Comparison of ENCODE assay signal across 19 cellular contexts in the genomic region with DNA sequence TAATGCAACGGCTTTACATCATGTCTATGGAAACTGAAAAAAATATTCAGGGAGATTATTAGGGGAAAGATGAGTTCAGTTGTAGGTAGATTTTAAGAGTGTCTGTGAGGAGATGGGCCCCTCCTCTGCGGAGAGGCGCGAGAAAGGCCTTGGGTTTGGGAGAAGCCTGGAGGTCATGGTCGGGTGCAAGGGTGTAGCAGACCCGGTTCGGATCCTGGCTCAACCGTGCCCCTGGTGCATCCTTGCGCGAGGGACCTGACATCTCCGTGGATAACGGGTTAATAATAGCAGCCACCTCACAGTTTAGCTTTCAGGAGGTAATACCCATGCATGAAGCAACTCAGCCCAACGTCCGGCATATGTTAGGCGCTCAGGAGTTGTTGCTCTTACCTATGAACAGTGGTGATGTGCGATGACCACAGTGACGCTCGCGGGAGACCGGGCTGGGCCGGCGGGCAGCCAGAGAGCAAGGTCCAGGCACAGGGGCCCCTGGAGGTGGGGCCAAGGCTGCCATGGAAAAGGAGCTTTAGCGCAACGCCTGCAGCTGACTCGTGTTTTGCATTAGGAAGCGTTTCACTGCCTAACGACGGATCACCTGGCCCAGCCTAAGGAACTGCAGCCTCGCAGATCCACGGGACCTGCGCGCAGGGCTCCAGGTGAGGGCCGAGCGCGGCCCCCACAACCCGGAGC.
A peak's percentile ranks its signal among the peaks of the same experiment; 100 is the strongest.
DNase-seq lines count a peak whose midpoint lies in the region; ATAC-seq and TF ChIP-seq lines count a peak whose summit lies in the region.
"Had no signal": no experiment of that assay in that cellular context is flagged by ENCODE, and none has a peak within 500 bp of the region (broad histone marks: within the 10 kb centered on the region; RNA-seq: fewer than 3 reads in every experiment).

No MANE protein-coding gene starts in this region.

- TF ChIP-seq CTCF in transverse colon (IDR thresholded peaks at IDR 0.05): no peak

- peak; percentile 5 for DNase-seq in activated gamma-delta T cell (lab: John Stamatoyannopoulos, UW)
- no peak for DNase-seq in activated gamma-delta T cell treated with Interleukin-2 at 50 U/mL for 16 hours
- DNase-seq in HuH-7.5 (ENCODE audit: low spot score): peak; percentile 28
- no peak for DNase-seq in neuronal stem cell (ENCODE audit: low spot score)
- DNase-seq in transverse colon: no peak
- DNase-seq in SW 1271 (lab: John Stamatoyannopoulos, UW): no peak
- DNase-seq: AML-193; CD4-positive, alpha-beta T cell; DMS153; DMS79; GDM1; GOT3; H9; IMR-90 had no signal

- no peak overlapping the region for H4K91ac ChIP-seq in neuronal stem cell (ENCODE audit: low read depth, low read length, poor library complexity)

- in situ Hi-C loops in transverse colon (cut with MboI; ENCODE audit: low pct_ligation_motif_present in 1 of 4, low pct_unique_long_range_greater_than_20kb in 1 of 4, low sequenced_read_pairs in 3 of 4): no loop called here

- H3K14ac ChIP-seq in neuronal stem cell (ENCODE audit: low read length): no peak overlapping the region

- no peaks in the 10 kb centered on the region for H3K4me1 ChIP-seq in neuronal stem cell (ENCODE audit: control insufficient read depth in 2 of 2, insufficient read depth in 1 of 2, low read depth in 1 of 2, low read length in 2 of 2)
- peaks cover 0 to 20% (median 4%) of the 10 kb centered on the region in 4 donors for H3K4me1 ChIP-seq in transverse colon
- H3K4me1 ChIP-seq: A549 had no signal

- no peak overlapping the region for H3K9ac ChIP-seq in neuronal stem cell (ENCODE audit: low read depth, low read length, poor library complexity)

- H3K4ac ChIP-seq in neuronal stem cell (ENCODE audit: low read length): no peak overlapping the region

- H3K36me3 ChIP-seq in neuronal stem cell (replicated peaks in 1 of 2; ENCODE audit: control insufficient read depth in 2 of 2, insufficient read depth in 2 of 2, low read length in 2 of 2): no peaks in the 10 kb centered on the region
- no peaks in the 10 kb centered on the region for H3K36me3 ChIP-seq in transverse colon

- H3K27ac ChIP-seq in neuronal stem cell (replicated peaks; ENCODE audit: low read length): no peak overlapping the region
- no peak overlapping the region for H3K27ac ChIP-seq in transverse colon
- H3K27ac ChIP-seq: 22Rv1, A549, C4-2B had no signal

- no peak overlapping the region for H4K8ac ChIP-seq in neuronal stem cell (ENCODE audit: low read depth, low read length)

- H3K23ac ChIP-seq in neuronal stem cell (ENCODE audit: low read depth, low read length, poor library complexity): no peak overlapping the region

- H2AFZ ChIP-seq in neuronal stem cell (ENCODE audit: low read length): no peak overlapping the region

- intact Hi-C loops in transverse colon (cut with DNase I; ENCODE audit: low total_unique reads): no loop called here

- no peak overlapping the region for H2BK5ac ChIP-seq in neuronal stem cell (ENCODE audit: low read length)

- no peak overlapping the region for H3K18ac ChIP-seq in neuronal stem cell (ENCODE audit: low read length)

- no peaks in the 10 kb centered on the region for H3K79me1 ChIP-seq in neuronal stem cell (ENCODE audit: low read depth, low read length)

- H3K4me2 ChIP-seq in neuronal stem cell (ENCODE audit: insufficient read depth, low read length, poor library complexity, severe bottlenecking): no peak overlapping the region
- H3K4me2 ChIP-seq: A549 had no signal

- TF ChIP-seq EP300 in transverse colon (IDR thresholded peaks at IDR 0.05; ENCODE audit: low read depth): no peak

- WGBS in neuronal stem cell (ENCODE audit: extremely low coverage in 2 of 2, insufficient read length in 2 of 2, insufficient replicate concordance in 1 of 2), 2 donors: no CpG with 5 or more reads among the region's 36 CpGs
- WGBS in transverse colon (ENCODE audit: low coverage in 1 of 2), 2 donors: 93 to 95% methylated on average over 12 to 36 of the region's 36 CpGs

- H3K4me3 ChIP-seq in neuronal stem cell (ENCODE audit: low read length in 2 of 2) (no peak overlapping the region), transverse colon (no peak overlapping the region)
- H3K4me3 ChIP-seq: A549, K562 had no signal

- H2AK5ac ChIP-seq in neuronal stem cell (ENCODE audit: low read depth, low read length): no peak overlapping the region

- TF ChIP-seq POLR2A in transverse colon (IDR thresholded peaks at IDR 0.05): no peak

- ATAC-seq in GM18520 (IDR thresholded peaks at IDR 0.05; ENCODE audit: unreplicated experiment): no peak
- ATAC-seq: A549, K562 had no signal

- H3K27me3 ChIP-seq in neuronal stem cell (ENCODE audit: control insufficient read depth in 3 of 3, insufficient read depth in 3 of 3, low read depth in 1 of 3, low read length in 3 of 3) (no peaks in the 10 kb centered on the region), transverse colon (no peaks in the 10 kb centered on the region)

- peak overlapping the region; percentile 35 for H2BK15ac ChIP-seq in neuronal stem cell (ENCODE audit: low read length)

- H3K9me3 ChIP-seq in neuronal stem cell (replicated peaks in 1 of 2; ENCODE audit: control insufficient read depth in 2 of 2, insufficient read depth in 1 of 2, low read depth in 1 of 2, low read length in 2 of 2) (no peaks in the 10 kb centered on the region), transverse colon (no peaks in the 10 kb centered on the region)
- H3K9me3 ChIP-seq: A549 had no signal

- no peak overlapping the region for H2BK12ac ChIP-seq in neuronal stem cell (ENCODE audit: low read length)

- peak overlapping the region; percentile 18 for H2BK120ac ChIP-seq in neuronal stem cell (ENCODE audit: low read depth, low read length)

Comparison
In these comparisons a context has a peak if more than half of its experiments do, and no peak if none do; other contexts are left out.
1. DNase-seq: peak in activated gamma-delta T cell (single experiment) and HuH-7.5 (single experiment); none in activated gamma-delta T cell treated with Interleukin-2 at 50 U/mL for 16 hours (single experiment), neuronal stem cell (single experiment), transverse colon (single experiment) and SW 1271 (0 of 2).